In genomic region chr2:236747426-236747825, GRCh38 we compare ENCODE assay signal across 21 cellular contexts.
"Had no signal": no experiment of that assay in that cellular context is flagged by ENCODE, and none has a peak within 500 bp of the region (broad histone marks: within the 10 kb centered on the region; RNA-seq: fewer than 3 reads in every experiment).

No MANE protein-coding gene starts in this region.

- H3K4me3 Mint-ChIP-seq: activated CD4-positive, alpha-beta memory T cell treated with anti-CD3 and anti-CD28 coated beads, Interleukin-2, amount 10 ng/mL, durations not matched to agents 7 days and 5 days; activated CD4-positive, alpha-beta T cell treated with anti-CD3 and anti-CD28 coated beads for 36 hours; activated naive CD4-positive, alpha-beta T cell treated with anti-CD3 and anti-CD28 coated beads for 36 hours; activated T-cell treated with anti-CD3 and anti-CD28 coated beads, Interleukin-2, amount 50 U/mL, for 4 hours; central memory CD8-positive, alpha-beta T cell; endodermal cell; WTC11 had no signal

- H3K9me3 Mint-ChIP-seq: activated CD4-positive, alpha-beta memory T cell treated with anti-CD3 and anti-CD28 coated beads, Interleukin-2, amount 10 ng/mL, durations not matched to agents 7 days and 5 days; activated naive CD4-positive, alpha-beta T cell treated with anti-CD3 and anti-CD28 coated beads for 36 hours; activated T-cell treated with anti-CD3 and anti-CD28 coated beads, Interleukin-2, amount 50 U/mL, for 4 hours; central memory CD8-positive, alpha-beta T cell; endodermal cell; WTC11 had no signal

- H3K36me3 Mint-ChIP-seq: WTC11 had no signal

- H3K9me3 ChIP-seq: colonic mucosa, psoas muscle, thyroid gland had no signal

- FAIRE-seq: frontal cortex, TTC549, urothelium cell line had no signal

- H3K27ac ChIP-seq: brain microvascular endothelial cell, colonic mucosa, psoas muscle had no signal

- H3K4me3 ChIP-seq: colonic mucosa, lung, psoas muscle, thyroid gland had no signal

- H3K4me1 ChIP-seq: colonic mucosa had no signal

- DNase-seq: activated CD4-positive, alpha-beta memory T cell treated with anti-CD3 and anti-CD28 coated beads, Interleukin-2, amount 10 ng/mL, durations not matched to agents 7 days and 5 days; activated CD4-positive, alpha-beta T cell treated with anti-CD3 and anti-CD28 coated beads for 36 hours; activated naive CD4-positive, alpha-beta T cell treated with anti-CD3 and anti-CD28 coated beads for 36 hours; activated T-cell treated with anti-CD3 and anti-CD28 coated beads, Interleukin-2, amount 50 U/mL, for 4 hours; brain microvascular endothelial cell; colonic mucosa; endodermal cell; hypothalamus; islet precursor cell; left colon; psoas muscle; right cardiac atrium; stimulated activated CD4-positive, alpha-beta T cell treated with anti-CD3 and anti-CD28 coated beads, Interleukin-2, amount 100 ng/mL, for 24 hours; stimulated activated naive CD4-positive, alpha-beta T cell treated with Interleukin-2 at 50 U/mL for 16 hours had no signal

- ATAC-seq: activated CD4-positive, alpha-beta T cell treated with anti-CD3 and anti-CD28 coated beads for 36 hours; activated T-cell treated with anti-CD3 and anti-CD28 coated beads, Interleukin-2, amount 50 U/mL, for 4 hours; left colon; WTC11 had no signal

- H3K4me1 Mint-ChIP-seq: activated CD4-positive, alpha-beta memory T cell treated with anti-CD3 and anti-CD28 coated beads, Interleukin-2, amount 10 ng/mL, durations not matched to agents 7 days and 5 days; activated CD4-positive, alpha-beta T cell treated with anti-CD3 and anti-CD28 coated beads for 36 hours; central memory CD8-positive, alpha-beta T cell had no signal

- H3K27ac Mint-ChIP-seq: activated CD4-positive, alpha-beta memory T cell treated with anti-CD3 and anti-CD28 coated beads, Interleukin-2, amount 10 ng/mL, durations not matched to agents 7 days and 5 days; activated CD4-positive, alpha-beta T cell treated with anti-CD3 and anti-CD28 coated beads for 36 hours; activated naive CD4-positive, alpha-beta T cell treated with anti-CD3 and anti-CD28 coated beads for 36 hours; endodermal cell; WTC11 had no signal
